In the genomic region with DNA sequence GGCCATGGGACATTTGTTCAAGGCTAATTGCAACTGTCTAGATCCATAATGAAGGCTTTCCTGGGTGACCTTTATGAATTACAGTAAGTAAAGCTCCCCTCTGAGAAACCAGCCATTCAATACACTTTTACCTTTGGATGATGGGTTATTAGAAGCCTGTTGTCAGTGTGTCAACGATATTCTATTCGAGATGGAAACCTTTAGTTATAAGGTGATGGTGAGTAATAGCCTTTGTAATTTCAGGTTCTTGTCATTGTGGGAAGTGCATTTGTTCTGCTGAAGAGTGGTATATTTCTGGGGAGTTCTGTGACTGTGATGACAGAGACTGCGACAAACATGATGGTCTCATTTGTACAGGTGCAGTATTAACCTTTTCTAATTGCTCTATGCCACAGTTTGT, we compare ENCODE assay signal across 31 cellular contexts.
"Had no signal": no experiment of that assay in that cellular context is flagged by ENCODE, and none has a peak within 500 bp of the region (broad histone marks: within the 10 kb centered on the region; RNA-seq: fewer than 3 reads in every experiment).

No MANE protein-coding gene starts in this region.

- H3K4me1 ChIP-seq: ascending aorta, body of pancreas, SJCRH30 had no signal

- H3K4me2 ChIP-seq: SK-N-SH had no signal

- H3K36me3 ChIP-seq: SJCRH30 had no signal

- FAIRE-seq: bronchial epithelial cell, K562 had no signal

- H3K27ac Mint-ChIP-seq: activated B cell treated with CpG ODN at 0.5 μM for 24 hours; activated CD4-positive, alpha-beta T cell treated with anti-CD3 and anti-CD28 coated beads, Interleukin-2, amount 10 ng/mL, durations not matched to agents 24 days and 14 days; activated naive CD4-positive, alpha-beta T cell treated with anti-CD3 and anti-CD28 coated beads, Interleukin-2, amount 50 U/mL, for 72 hours; activated naive CD8-positive, alpha-beta T cell treated with anti-CD3 and anti-CD28 coated beads, Interleukin-2, amount 50 U/mL, for 24 hours; T-helper 1 cell treated with Interleukin-12 subunit alpha and Interleukin-12 subunit beta and Interleukin-4 antibody, amounts not matched to agents 30 μg/mL and 1 μg/mL, for 36 hours had no signal

- H3K27ac ChIP-seq: ascending aorta, body of pancreas, coronary artery, SJCRH30 had no signal

- H3K27me3 Mint-ChIP-seq: activated B cell treated with CpG ODN at 0.5 μM for 24 hours; activated CD4-positive, alpha-beta T cell treated with anti-CD3 and anti-CD28 coated beads, Interleukin-2, amount 10 ng/mL, durations not matched to agents 24 days and 14 days had no signal

- H3K4me1 Mint-ChIP-seq: activated B cell treated with CpG ODN at 0.5 μM for 24 hours; activated CD4-positive, alpha-beta T cell treated with anti-CD3 and anti-CD28 coated beads, Interleukin-2, amount 10 ng/mL, durations not matched to agents 24 days and 14 days; activated naive CD8-positive, alpha-beta T cell treated with anti-CD3 and anti-CD28 coated beads, Interleukin-2, amount 50 U/mL, for 24 hours had no signal

- ATAC-seq: activated naive CD4-positive, alpha-beta T cell treated with anti-CD3 and anti-CD28 coated beads, Interleukin-2, amount 50 U/mL, for 72 hours; activated naive CD8-positive, alpha-beta T cell treated with anti-CD3 and anti-CD28 coated beads, Interleukin-2, amount 50 U/mL, for 24 hours; activated T-cell treated with anti-CD3 and anti-CD28 coated beads, Interleukin-2, amount 50 U/mL, for 4 hours; body of pancreas; K562; Panc1; Right ventricle myocardium inferior had no signal

- H3K9me3 Mint-ChIP-seq: activated B cell treated with CpG ODN at 0.5 μM for 24 hours; activated CD4-positive, alpha-beta T cell treated with anti-CD3 and anti-CD28 coated beads, Interleukin-2, amount 10 ng/mL, durations not matched to agents 24 days and 14 days; activated naive CD4-positive, alpha-beta T cell treated with anti-CD3 and anti-CD28 coated beads, Interleukin-2, amount 50 U/mL, for 72 hours; activated naive CD8-positive, alpha-beta T cell treated with anti-CD3 and anti-CD28 coated beads, Interleukin-2, amount 50 U/mL, for 24 hours; activated T-cell treated with anti-CD3 and anti-CD28 coated beads, Interleukin-2, amount 50 U/mL, for 4 hours; T-helper 1 cell treated with Interleukin-12 subunit alpha and Interleukin-12 subunit beta and Interleukin-4 antibody, amounts not matched to agents 30 μg/mL and 1 μg/mL, for 36 hours had no signal

- H3K36me3 Mint-ChIP-seq: activated naive CD4-positive, alpha-beta T cell treated with anti-CD3 and anti-CD28 coated beads, Interleukin-2, amount 50 U/mL, for 72 hours had no signal

- H3K27me3 ChIP-seq: ascending aorta, body of pancreas, SJCRH30 had no signal

- H3K9me3 ChIP-seq: ascending aorta, body of pancreas, SJCRH30, SK-N-SH had no signal

- H3K9ac ChIP-seq: SK-N-SH had no signal

- H3K4me3 Mint-ChIP-seq: activated B cell treated with CpG ODN at 0.5 μM for 24 hours; activated CD4-positive, alpha-beta T cell treated with anti-CD3 and anti-CD28 coated beads, Interleukin-2, amount 10 ng/mL, durations not matched to agents 24 days and 14 days; activated naive CD8-positive, alpha-beta T cell treated with anti-CD3 and anti-CD28 coated beads, Interleukin-2, amount 50 U/mL, for 24 hours; activated T-cell treated with anti-CD3 and anti-CD28 coated beads, Interleukin-2, amount 50 U/mL, for 4 hours; T-helper 1 cell treated with Interleukin-12 subunit alpha and Interleukin-12 subunit beta and Interleukin-4 antibody, amounts not matched to agents 30 μg/mL and 1 μg/mL, for 36 hours had no signal

- H3K4me3 ChIP-seq: ascending aorta, body of pancreas, coronary artery, K562, SJCRH30 had no signal

- DNase-seq: activated B cell treated with CpG ODN at 0.5 μM for 24 hours; activated CD4-positive, alpha-beta T cell treated with anti-CD3 and anti-CD28 coated beads for 1 hour; activated CD4-positive, alpha-beta T cell treated with anti-CD3 and anti-CD28 coated beads, Interleukin-2, amount 50 U/mL, for 48 hours; activated CD8-positive, alpha-beta memory T cell treated with anti-CD3 and anti-CD28 coated beads for 24 hours; activated effector memory CD4-positive, alpha-beta T cell treated with anti-CD3 and anti-CD28 coated beads, Interleukin-2, amount 50 U/mL, for 16 hours; activated naive CD4-positive, alpha-beta T cell treated with Interleukin-2 at 50 U/mL for 16 hours; activated naive CD8-positive, alpha-beta T cell treated with anti-CD3 and anti-CD28 coated beads, Interleukin-2, amount 50 U/mL, for 24 hours; activated T-cell treated with anti-CD3 and anti-CD28 coated beads, Interleukin-2, amount 50 U/mL, for 4 hours; amniotic stem cell; body of pancreas; central memory CD4-positive, alpha-beta T cell; Kasumi-1; NCI-H1105 treated with DMSO at 0.1 percent for 48 hours; NCI-H1694 treated with DMSO at 0.1 percent for 48 hours; NCI-H2171 treated with DMSO at 0.1 percent for 48 hours; NCI-H510A treated with DMSO at 0.1 percent for 48 hours; NCI-H774; NK-92 treated with Interleukin-12 subunit alpha and Interleukin-12 subunit beta, amount 100 ng/mL, for 24 hours; OCI-M1; RPMI8226; SJCRH30; SK-N-SH had no signal
